6 cellular contexts compared by ENCODE assay signal in the genomic region with DNA sequence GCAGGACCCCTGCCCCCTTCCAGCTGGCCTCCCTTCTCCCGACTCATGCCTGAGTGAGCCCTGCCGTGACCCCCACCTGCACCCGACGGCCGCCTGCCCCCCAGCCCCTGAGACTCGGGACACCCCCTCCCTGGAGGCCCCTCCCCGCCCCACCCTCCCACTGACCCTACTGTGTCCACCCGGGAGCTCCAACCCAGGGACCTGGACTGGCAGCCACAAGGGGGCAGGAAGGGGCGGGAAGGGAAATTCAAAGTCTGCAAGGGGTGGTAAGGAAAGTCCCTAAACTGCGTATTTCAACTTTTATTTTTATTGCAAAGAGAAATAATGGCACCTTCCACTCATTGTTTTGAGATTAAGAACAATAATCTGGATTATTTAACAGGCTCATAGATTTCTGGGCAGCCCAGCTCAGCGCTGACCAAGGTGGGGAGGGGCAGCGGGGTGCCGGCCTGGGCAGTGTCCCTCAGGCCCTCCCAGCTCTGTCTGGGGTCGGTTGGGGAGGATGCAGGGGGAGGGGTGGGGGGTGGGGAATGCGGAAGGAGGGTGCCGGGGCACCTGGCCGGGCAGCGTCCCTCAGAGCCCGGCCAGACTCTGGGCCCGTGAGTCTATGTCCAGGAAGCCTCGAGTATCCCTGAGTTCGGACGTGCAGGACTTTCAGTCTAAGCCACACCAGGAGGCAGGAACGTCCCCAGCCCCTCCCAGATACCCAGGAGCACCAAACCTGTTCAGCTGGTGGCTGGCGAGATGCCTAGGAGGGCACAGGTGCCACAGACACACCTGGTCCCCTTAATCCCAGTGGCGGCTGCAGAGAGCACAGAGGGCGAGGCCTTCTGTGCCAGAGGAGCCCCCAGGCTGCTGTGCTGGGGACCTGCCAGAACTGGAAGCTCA. TPM values are rescaled to one million over a fixed set of nuclear protein-coding genes. Genes with fewer than 3 reads are reported as not detected.
DNase-seq lines count a peak whose midpoint lies in the region; ATAC-seq lines count a peak whose summit lies in the region.

No MANE protein-coding gene starts in this region.

- intact Hi-C loops in Right ventricle myocardium superior (cut with DNase I) = loop anchor here (2.0 to 5.0 kb wide), 2 partner anchors 74 to 434 kb away; no protein-coding TSS in a partner anchor
- intact Hi-C loops in cardiac septum (cut with DNase I) = loop anchor here (5.0 to 10.0 kb wide), 3 partner anchors 74 to 584 kb away; partner anchors contain the start of genes ABHD16B and TPD52L2

- H3K4me1 ChIP-seq in mucosa of stomach (ENCODE audit: control insufficient read depth, insufficient read depth, low read length) = peaks cover 37% of the 10 kb centered on the region

- peak; percentile 44 for ATAC-seq in Right ventricle myocardium superior (ENCODE audit: poor library complexity)
- peak; percentile 3 to 5 for ATAC-seq in activated naive CD4-positive, alpha-beta T cell treated with anti-CD3 and anti-CD28 coated beads, Interleukin-2, amount 50 U/mL, for 72 hours

- H3K36me3 ChIP-seq in mucosa of stomach (ENCODE audit: control insufficient read depth, insufficient read depth, low read length) = no peaks in the 10 kb centered on the region

- H3K4me3 ChIP-seq in mucosa of stomach (ENCODE audit: low read length) = no peak overlapping the region

- DNase-seq in Right ventricle myocardium superior (no peak), cardiac septum (ENCODE audit: low spot score) (no peak), ecto neural progenitor cell (ENCODE audit: low spot score) (no peak), superior temporal gyrus (ENCODE audit: extremely low spot score) (no peak)
- DNase-seq in activated naive CD4-positive, alpha-beta T cell treated with anti-CD3 and anti-CD28 coated beads, Interleukin-2, amount 50 U/mL, for 72 hours (ENCODE audit: low spot score in 2 of 2) = no peak

- H3K27me3 ChIP-seq in mucosa of stomach (ENCODE audit: control insufficient read depth, insufficient read depth, low read length) = no peaks in the 10 kb centered on the region

- H3K36me3 Mint-ChIP-seq in activated naive CD4-positive, alpha-beta T cell treated with anti-CD3 and anti-CD28 coated beads, Interleukin-2, amount 50 U/mL, for 72 hours = no peaks in the 10 kb centered on the region

- H3K9me3 ChIP-seq in mucosa of stomach (ENCODE audit: control insufficient read depth, low read length) = no peaks in the 10 kb centered on the region

- H3K9me3 Mint-ChIP-seq in activated naive CD4-positive, alpha-beta T cell treated with anti-CD3 and anti-CD28 coated beads, Interleukin-2, amount 50 U/mL, for 72 hours = no peaks in the 10 kb centered on the region

- peak overlapping the region in 1 of 2 donors; percentile 85 for H3K27ac Mint-ChIP-seq in activated naive CD4-positive, alpha-beta T cell treated with anti-CD3 and anti-CD28 coated beads, Interleukin-2, amount 50 U/mL, for 72 hours

- H3K9ac ChIP-seq in mucosa of stomach (ENCODE audit: low read length) = peak overlapping the region; percentile 92

RNA-seq across cellular contexts. Expression of gene PTK6, which starts 1.3 kb away (rescaled TPM):
- total RNA-seq in Right ventricle myocardium superior (0.13 TPM), cardiac septum (not detected)
- under 1 TPM; 0.54 to 0.57 TPM for total RNA-seq in activated naive CD4-positive, alpha-beta T cell treated with anti-CD3 and anti-CD28 coated beads, Interleukin-2, amount 50 U/mL, for 72 hours

RNA-seq across cellular contexts. Expression of gene SRMS, which starts 9.1 kb away (rescaled TPM):
- not detected for total RNA-seq in Right ventricle myocardium superior
- not detected for total RNA-seq in cardiac septum
- total RNA-seq in activated naive CD4-positive, alpha-beta T cell treated with anti-CD3 and anti-CD28 coated beads, Interleukin-2, amount 50 U/mL, for 72 hours = not detected

RNA-seq across cellular contexts. Expression of gene FNDC11, which starts 15.5 kb away (rescaled TPM):
- 0.11 TPM for total RNA-seq in Right ventricle myocardium superior
- not detected for total RNA-seq in cardiac septum
- under 1 TPM in 1 of 2 donors, not detected in 1; 0.10 TPM for total RNA-seq in activated naive CD4-positive, alpha-beta T cell treated with anti-CD3 and anti-CD28 coated beads, Interleukin-2, amount 50 U/mL, for 72 hours

RNA-seq across cellular contexts. Expression of gene PPDPF, which starts 17.9 kb away (rescaled TPM):
- 246 TPM for total RNA-seq in Right ventricle myocardium superior
- total RNA-seq in cardiac septum = 438 TPM
- total RNA-seq in activated naive CD4-positive, alpha-beta T cell treated with anti-CD3 and anti-CD28 coated beads, Interleukin-2, amount 50 U/mL, for 72 hours = 100 to 1,000 TPM in 1 of 2 donors, 10 to 100 TPM in 1; 60.7 to 117 TPM

RNA-seq across cellular contexts. Expression of gene HELZ2, which starts 35.6 kb away (rescaled TPM):
- total RNA-seq in Right ventricle myocardium superior (9.7 TPM), cardiac septum (12.1 TPM)
- 10 to 100 TPM in 1 of 2 donors, 1 to 10 TPM in 1; 3.1 to 28.8 TPM for total RNA-seq in activated naive CD4-positive, alpha-beta T cell treated with anti-CD3 and anti-CD28 coated beads, Interleukin-2, amount 50 U/mL, for 72 hours
